In genomic region chr4:166981847-166982246, GRCh38 we compare ENCODE assay signal across 16 cellular contexts.
"Had no signal": no experiment of that assay in that cellular context is flagged by ENCODE, and none has a peak within 500 bp of the region (broad histone marks: within the 10 kb centered on the region; RNA-seq: fewer than 3 reads in every experiment).

No MANE protein-coding gene starts in this region.

- DNase-seq: activated CD4-positive, CD25-positive, alpha-beta regulatory T cell treated with anti-CD3 and anti-CD28 coated beads, Interleukin-2, amount 50 U/mL, for 72 hours; activated gamma-delta T cell; activated T-cell treated with anti-CD3 and anti-CD28 coated beads, Interleukin-2, amount 50 U/mL, for 72 hours; erythroblast; foreskin melanocyte; kidney glomerular epithelial cell; left ventricle myocardium superior; stimulated activated CD4-positive, alpha-beta T cell treated with anti-CD3 and anti-CD28 coated beads, Interleukin-2, amount 100 ng/mL, for 48 hours; T-helper 1 cell; T-helper 9 cell; testis had no signal

- H3K4me3 ChIP-seq: ascending aorta, coronary artery, prostate gland, right atrium auricular region, testis had no signal

- H3K4me1 Mint-ChIP-seq: activated naive CD4-positive, alpha-beta T cell treated with anti-CD3 and anti-CD28 coated beads, Interleukin-2, amount 50 U/mL, for 24 hours had no signal

- H3K27ac Mint-ChIP-seq: activated naive CD4-positive, alpha-beta T cell treated with anti-CD3 and anti-CD28 coated beads, Interleukin-2, amount 50 U/mL, for 24 hours; activated T-cell treated with anti-CD3 and anti-CD28 coated beads, Interleukin-2, amount 50 U/mL, for 72 hours had no signal

- H3K36me3 Mint-ChIP-seq: activated naive CD4-positive, alpha-beta T cell treated with anti-CD3 and anti-CD28 coated beads, Interleukin-2, amount 50 U/mL, for 24 hours had no signal

- ATAC-seq: activated T-cell treated with anti-CD3 and anti-CD28 coated beads, Interleukin-2, amount 50 U/mL, for 72 hours; left ventricle myocardium superior had no signal

- H3K4me1 ChIP-seq: ascending aorta, prostate gland, right atrium auricular region, testis had no signal

- H3K9me3 ChIP-seq: ascending aorta, prostate gland, right atrium auricular region, testis had no signal

- H3K4me3 Mint-ChIP-seq: activated naive CD4-positive, alpha-beta T cell treated with anti-CD3 and anti-CD28 coated beads, Interleukin-2, amount 50 U/mL, for 24 hours; activated T-cell treated with anti-CD3 and anti-CD28 coated beads, Interleukin-2, amount 50 U/mL, for 72 hours had no signal

- H3K36me3 ChIP-seq: ascending aorta, prostate gland, right atrium auricular region had no signal

- H3K27me3 Mint-ChIP-seq: activated naive CD4-positive, alpha-beta T cell treated with anti-CD3 and anti-CD28 coated beads, Interleukin-2, amount 50 U/mL, for 24 hours had no signal

- H3K9me3 Mint-ChIP-seq: activated naive CD4-positive, alpha-beta T cell treated with anti-CD3 and anti-CD28 coated beads, Interleukin-2, amount 50 U/mL, for 24 hours had no signal
